ENCODE assay signal across 2 cellular contexts in the genomic region with DNA sequence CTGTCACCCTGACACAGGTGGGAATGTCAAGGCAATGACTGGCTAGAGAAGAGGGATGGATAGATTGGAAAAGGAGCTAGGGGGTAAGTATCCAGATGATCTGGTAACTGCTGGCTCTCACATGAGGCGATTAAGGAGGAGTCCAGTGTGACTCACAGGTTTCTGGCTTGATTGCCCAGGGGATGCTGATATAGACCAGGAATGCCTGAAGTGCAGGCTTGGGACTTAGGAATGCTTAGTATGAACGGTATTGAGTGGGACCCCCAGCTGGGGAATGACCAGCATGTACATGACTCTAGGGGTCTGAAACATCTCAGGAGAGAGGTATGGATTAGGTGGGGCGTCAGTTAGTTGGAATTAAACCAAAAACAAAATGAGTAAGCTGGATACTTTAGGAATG.
TF ChIP-seq lines count a peak whose summit lies in the region.

No MANE protein-coding gene starts in this region.

TF ChIP-seq in IMR-90, 13 proteins besides CTCF, POLR2A, EP300 and RAD21:
- TF ChIP-seq RFX5 (IDR thresholded peaks at IDR 0.05; ENCODE audit: low read depth, low read length) (no peak), FOS (IDR thresholded peaks at IDR 0.05; ENCODE audit: low read depth, low read length) (0 out of 2 replicates have a peak, but pooled peaks have one; percentile 30), RCOR1 (IDR thresholded peaks at IDR 0.05; ENCODE audit: insufficient replicate concordance, low read length) (no peak), CHD1 (IDR thresholded peaks at IDR 0.05; ENCODE audit: low read depth, low read length) (no peak), CEBPB (IDR thresholded peaks at IDR 0.05; ENCODE audit: low read depth, low read length) (no peak), SMC3 (IDR thresholded peaks at IDR 0.05; ENCODE audit: low read depth, low read length) (no peak), MAZ (IDR thresholded peaks at IDR 0.05; ENCODE audit: borderline replicate concordance, low read depth, low read length) (no peak), MAFK (IDR thresholded peaks at IDR 0.05; ENCODE audit: low read depth, low read length) (no peak), NFE2L2 (IDR thresholded peaks at IDR 0.05; ENCODE audit: low read depth, low read length) (no peak), MXI1 (IDR thresholded peaks at IDR 0.05; ENCODE audit: borderline replicate concordance, low read depth, low read length) (no peak), BHLHE40 (IDR thresholded peaks at IDR 0.05; ENCODE audit: low read depth, low read length) (0 out of 2 replicates have a peak, but pooled peaks have one; percentile 21)
- TF ChIP-seq, protein P1, sequence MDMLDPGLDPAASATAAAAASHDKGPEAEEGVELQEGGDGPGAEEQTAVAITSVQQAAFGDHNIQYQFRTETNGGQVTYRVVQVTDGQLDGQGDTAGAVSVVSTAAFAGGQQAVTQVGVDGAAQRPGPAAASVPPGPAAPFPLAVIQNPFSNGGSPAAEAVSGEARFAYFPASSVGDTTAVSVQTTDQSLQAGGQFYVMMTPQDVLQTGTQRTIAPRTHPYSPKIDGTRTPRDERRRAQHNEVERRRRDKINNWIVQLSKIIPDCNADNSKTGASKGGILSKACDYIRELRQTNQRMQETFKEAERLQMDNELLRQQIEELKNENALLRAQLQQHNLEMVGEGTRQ (IDR thresholded peaks at IDR 0.05; ENCODE audit: low read depth, low read length) = no peak
- TF ChIP-seq, protein P2, sequence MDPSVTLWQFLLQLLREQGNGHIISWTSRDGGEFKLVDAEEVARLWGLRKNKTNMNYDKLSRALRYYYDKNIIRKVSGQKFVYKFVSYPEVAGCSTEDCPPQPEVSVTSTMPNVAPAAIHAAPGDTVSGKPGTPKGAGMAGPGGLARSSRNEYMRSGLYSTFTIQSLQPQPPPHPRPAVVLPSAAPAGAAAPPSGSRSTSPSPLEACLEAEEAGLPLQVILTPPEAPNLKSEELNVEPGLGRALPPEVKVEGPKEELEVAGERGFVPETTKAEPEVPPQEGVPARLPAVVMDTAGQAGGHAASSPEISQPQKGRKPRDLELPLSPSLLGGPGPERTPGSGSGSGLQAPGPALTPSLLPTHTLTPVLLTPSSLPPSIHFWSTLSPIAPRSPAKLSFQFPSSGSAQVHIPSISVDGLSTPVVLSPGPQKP (IDR thresholded peaks at IDR 0.05; ENCODE audit: borderline replicate concordance, low read depth, low read length) = no peak

TF ChIP-seq in K562, 482 proteins besides CTCF, POLR2A, EP300 and RAD21:
- 0 out of 2 replicates have a peak, but pooled peaks have one; percentile 16 for TF ChIP-seq FOSL1 (tag; conservative IDR thresholded peaks at IDR 0.05)
- no peak for TF ChIP-seq KLF13 (tag; IDR thresholded peaks at IDR 0.05; ENCODE audit: borderline replicate concordance, low read depth)
